2 cellular contexts compared by ENCODE assay signal in genomic region chr12:117087808-117088207, GRCh38.
A peak's percentile ranks its signal among the peaks of the same experiment; 100 is the strongest.
TF ChIP-seq lines count a peak whose summit lies in the region.

No MANE protein-coding gene starts in this region.

TF ChIP-seq in K562, 482 proteins besides CTCF, POLR2A, EP300 and RAD21:
- TF ChIP-seq HDAC2 (IDR thresholded peaks at IDR 0.05) (peak; percentile 37; the same call in 1 of the 2 replicates), BCOR (IDR thresholded peaks at IDR 0.05) (peak; percentile 85), RBM25 (IDR thresholded peaks at IDR 0.05; ENCODE audit: low read depth, low read length, severe bottlenecking) (peak; percentile 91), NFIX (CRISPR knock-in tag; IDR thresholded peaks at IDR 0.05; ENCODE audit: low read depth) (no peak), SMC3 (conservative IDR thresholded peaks at IDR 0.05; ENCODE audit: insufficient read depth, low read depth, low read length) (no peak), KDM1A (IDR thresholded peaks at IDR 0.05) (peak; percentile 31 to 41; a peak in 2 of 4 replicates), ZNF830 (CRISPR knock-in tag; IDR thresholded peaks at IDR 0.05) (no peak)
- TF ChIP-seq, protein P1, sequence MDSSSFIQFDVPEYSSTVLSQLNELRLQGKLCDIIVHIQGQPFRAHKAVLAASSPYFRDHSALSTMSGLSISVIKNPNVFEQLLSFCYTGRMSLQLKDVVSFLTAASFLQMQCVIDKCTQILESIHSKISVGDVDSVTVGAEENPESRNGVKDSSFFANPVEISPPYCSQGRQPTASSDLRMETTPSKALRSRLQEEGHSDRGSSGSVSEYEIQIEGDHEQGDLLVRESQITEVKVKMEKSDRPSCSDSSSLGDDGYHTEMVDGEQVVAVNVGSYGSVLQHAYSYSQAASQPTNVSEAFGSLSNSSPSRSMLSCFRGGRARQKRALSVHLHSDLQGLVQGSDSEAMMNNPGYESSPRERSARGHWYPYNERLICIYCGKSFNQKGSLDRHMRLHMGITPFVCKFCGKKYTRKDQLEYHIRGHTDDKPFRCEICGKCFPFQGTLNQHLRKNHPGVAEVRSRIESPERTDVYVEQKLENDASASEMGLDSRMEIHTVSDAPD (CRISPR knock-in tag; IDR thresholded peaks at IDR 0.05) = no peak
- TF ChIP-seq, protein P2, sequence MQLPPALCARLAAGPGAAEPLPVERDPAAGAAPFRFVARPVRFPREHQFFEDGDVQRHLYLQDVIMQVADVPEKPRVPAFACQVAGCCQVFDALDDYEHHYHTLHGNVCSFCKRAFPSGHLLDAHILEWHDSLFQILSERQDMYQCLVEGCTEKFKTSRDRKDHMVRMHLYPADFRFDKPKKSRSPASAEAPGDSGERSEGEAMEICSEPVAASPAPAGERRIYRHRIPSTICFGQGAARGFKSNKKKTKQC (CRISPR knock-in tag; IDR thresholded peaks at IDR 0.05) = no peak

TF ChIP-seq in H1, 55 proteins besides CTCF, POLR2A, EP300 and RAD21:
- no peak for TF ChIP-seq SIRT6 (IDR thresholded peaks at IDR 0.05; ENCODE audit: low read length)
- TF ChIP-seq KDM1A (IDR thresholded peaks at IDR 0.05; ENCODE audit: borderline replicate concordance, low read length) = peak; percentile 43; the same call in 1 of the 2 replicates
